Comparison of ENCODE assay signal across 8 cellular contexts in genomic region chr6:149941583-149942460, GRCh38. TPM values are rescaled to one million over a fixed set of nuclear protein-coding genes. Genes with fewer than 3 reads are reported as not detected.
A peak's percentile ranks its signal among the peaks of the same experiment; 100 is the strongest.
DNase-seq lines count a peak whose midpoint lies in the region; ATAC-seq and TF ChIP-seq lines count a peak whose summit lies in the region.

Gene ULBP2 (plus strand): TSS chr6:149942014. CDS start chr6:149942073, 59 bp downstream.

- no peaks in the 10 kb centered on the region for H3K36me3 ChIP-seq in HUES6 (ENCODE audit: control insufficient read depth, insufficient read depth, low read length)

- no peak for TF ChIP-seq CTCF in epithelial cell of esophagus (IDR thresholded peaks at IDR 0.05; ENCODE audit: insufficient read depth, low read depth, low read length, missing control alignments)

- no peak within 1 kb of the TSS for H3K27ac ChIP-seq in HUES6 (ENCODE audit: low read depth, low read length)

- H3K9me3 ChIP-seq in HUES6 (ENCODE audit: control insufficient read depth, insufficient read depth, low read depth, low read length) (no peaks in the 10 kb centered on the region), mononuclear cell (ENCODE audit: low read depth, low read length) (no peaks in the 10 kb centered on the region)

- no peak for ATAC-seq in GM19324 (IDR thresholded peaks at IDR 0.05; ENCODE audit: low FRiP score, unreplicated experiment)

- DNase-seq in DMS 273 (lab: John Stamatoyannopoulos, UW; ENCODE audit: unreplicated experiment) (peak; percentile 92), OCI-M1 (lab: John Stamatoyannopoulos, UW) (peak; percentile 72), activated T-cell treated with anti-CD3 and anti-CD28 coated beads for 24 hours (ENCODE audit: low read depth) (peak; percentile 82), epithelial cell of esophagus (ENCODE audit: low read depth) (peak; percentile 99)
- peak; percentile 70 for DNase-seq in stimulated activated CD8-positive, alpha-beta memory T cell treated with anti-CD3 and anti-CD28 coated beads, Interleukin-15, amount 100 ng/mL, for 24 hours (ENCODE audit: low read depth)

- H3K4me1 ChIP-seq in HUES6 (ENCODE audit: control insufficient read depth, insufficient read depth, low read length) = 0 out of 2 replicates have a peak, but pooled peaks cover 4% of the 10 kb centered on the region
- H3K4me1 ChIP-seq in mononuclear cell (ENCODE audit: insufficient read depth, low read length) = peaks cover 32% of the 10 kb centered on the region

- H3K4me3 ChIP-seq in HUES6 (ENCODE audit: low read depth, low read length) (peak within 1 kb of the TSS; percentile 67), epithelial cell of esophagus (ENCODE audit: low read length) (peak within 1 kb of the TSS; percentile 70), mononuclear cell (ENCODE audit: low read length) (peak within 1 kb of the TSS; percentile 40)

- H3K27me3 ChIP-seq in HUES6 (ENCODE audit: control insufficient read depth, insufficient read depth, low read length) (peaks cover 91% of the 10 kb centered on the region), mononuclear cell (ENCODE audit: insufficient read depth, low read length) (peaks cover 53% of the 10 kb centered on the region)

- no peak within 1 kb of the TSS for H3K9ac ChIP-seq in HUES6 (ENCODE audit: low read length)

RNA-seq across cellular contexts. Expression of gene ULBP2, which starts in this region (rescaled TPM):
- 0.94 TPM for total RNA-seq in mononuclear cell
